ENCODE assay signal across 18 cellular contexts in the genomic region with DNA sequence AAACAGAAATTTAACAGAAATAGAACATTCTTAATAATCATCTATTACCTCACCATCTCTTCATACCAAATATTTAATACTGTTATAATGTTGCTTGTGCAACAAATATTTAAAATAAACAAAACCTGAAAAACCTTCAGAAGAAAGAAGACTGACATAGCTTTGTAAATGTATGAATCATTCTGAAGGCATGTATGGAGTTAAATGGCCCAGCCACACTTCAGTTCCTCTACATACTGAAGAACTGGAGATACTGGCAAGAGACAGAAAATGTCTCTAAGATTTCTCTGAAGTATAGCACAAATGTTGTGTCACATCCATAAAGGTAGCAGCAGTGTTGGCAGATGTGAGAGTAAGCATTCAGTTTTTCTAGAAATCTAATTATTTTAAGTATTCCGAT.
"Had no signal": no experiment of that assay in that cellular context is flagged by ENCODE, and none has a peak within 500 bp of the region (broad histone marks: within the 10 kb centered on the region; RNA-seq: fewer than 3 reads in every experiment).

No MANE protein-coding gene starts in this region.

- H3K27ac ChIP-seq: epithelial cell of prostate, hepatocyte, neutrophil, thyroid gland, vagina had no signal

- H3K9me3 Mint-ChIP-seq: activated naive CD8-positive, alpha-beta T cell treated with anti-CD3 and anti-CD28 coated beads, Interleukin-2, amount 50 U/mL, for 24 hours; central memory CD8-positive, alpha-beta T cell; naive thymus-derived CD4-positive, alpha-beta T cell had no signal

- H3K9me3 ChIP-seq: neutrophil, thyroid gland, vagina had no signal

- H2AFZ ChIP-seq: hepatocyte had no signal

- H3K79me2 ChIP-seq: hepatocyte had no signal

- ATAC-seq: activated naive CD8-positive, alpha-beta T cell treated with anti-CD3 and anti-CD28 coated beads, Interleukin-2, amount 50 U/mL, for 24 hours; left cardiac atrium; naive thymus-derived CD4-positive, alpha-beta T cell; right cardiac atrium; stimulated activated effector memory CD8-positive, alpha-beta T cell treated with anti-CD3 and anti-CD28 coated beads, Interleukin-12 subunit alpha, Interleukin-12 subunit beta, amount 100 ng/mL, for 72 hours had no signal

- H3K27ac Mint-ChIP-seq: activated naive CD8-positive, alpha-beta T cell treated with anti-CD3 and anti-CD28 coated beads, Interleukin-2, amount 50 U/mL, for 24 hours; naive thymus-derived CD4-positive, alpha-beta T cell; stimulated activated effector memory CD8-positive, alpha-beta T cell treated with anti-CD3 and anti-CD28 coated beads, Interleukin-12 subunit alpha, Interleukin-12 subunit beta, amount 100 ng/mL, for 72 hours had no signal

- H3K27me3 ChIP-seq: hepatocyte, neutrophil, thyroid gland, vagina had no signal

- H3K36me3 Mint-ChIP-seq: naive thymus-derived CD4-positive, alpha-beta T cell; stimulated activated effector memory CD8-positive, alpha-beta T cell treated with anti-CD3 and anti-CD28 coated beads, Interleukin-12 subunit alpha, Interleukin-12 subunit beta, amount 100 ng/mL, for 72 hours had no signal

- H3K27me3 Mint-ChIP-seq: activated naive CD8-positive, alpha-beta T cell treated with anti-CD3 and anti-CD28 coated beads, Interleukin-2, amount 50 U/mL, for 24 hours; central memory CD8-positive, alpha-beta T cell; naive thymus-derived CD4-positive, alpha-beta T cell had no signal

- H3K36me3 ChIP-seq: neutrophil, thyroid gland, vagina had no signal

- H3K4me3 ChIP-seq: hepatocyte, lung, smooth muscle cell, thyroid gland, vagina had no signal

- H3K4me1 Mint-ChIP-seq: activated naive CD8-positive, alpha-beta T cell treated with anti-CD3 and anti-CD28 coated beads, Interleukin-2, amount 50 U/mL, for 24 hours; central memory CD8-positive, alpha-beta T cell; naive thymus-derived CD4-positive, alpha-beta T cell; stimulated activated effector memory CD8-positive, alpha-beta T cell treated with anti-CD3 and anti-CD28 coated beads, Interleukin-12 subunit alpha, Interleukin-12 subunit beta, amount 100 ng/mL, for 72 hours had no signal

- H3K4me3 Mint-ChIP-seq: activated naive CD8-positive, alpha-beta T cell treated with anti-CD3 and anti-CD28 coated beads, Interleukin-2, amount 50 U/mL, for 24 hours; central memory CD8-positive, alpha-beta T cell; naive thymus-derived CD4-positive, alpha-beta T cell; stimulated activated effector memory CD8-positive, alpha-beta T cell treated with anti-CD3 and anti-CD28 coated beads, Interleukin-12 subunit alpha, Interleukin-12 subunit beta, amount 100 ng/mL, for 72 hours had no signal

- H3K4me1 ChIP-seq: thyroid gland, vagina had no signal

- H3K4me2 ChIP-seq: hepatocyte, smooth muscle cell had no signal

- DNase-seq: activated CD4-positive, alpha-beta T cell treated with anti-CD3 and anti-CD28 coated beads for 48 hours; activated naive CD4-positive, alpha-beta T cell treated with Interleukin-2 at 50 U/mL for 16 hours; activated naive CD8-positive, alpha-beta T cell treated with anti-CD3 and anti-CD28 coated beads, Interleukin-2, amount 50 U/mL, for 24 hours; cortex of kidney; effector memory CD4-positive, alpha-beta T cell; left cardiac atrium; naive thymus-derived CD4-positive, alpha-beta T cell; right cardiac atrium; T1000; thyroid gland had no signal
